1 cellular context compared by ENCODE assay signal in genomic region chr1:92728687-92729086, GRCh38.
TF ChIP-seq lines count a peak whose summit lies in the region.

No MANE protein-coding gene starts in this region.

TF ChIP-seq in SK-N-SH treated with all-trans-retinoic acid at 6 μM for 48 hours, 23 proteins besides CTCF, POLR2A, EP300 and RAD21 (continued from another document):
- TF ChIP-seq TSHZ2 (CRISPR knock-in tag; IDR thresholded peaks at IDR 0.05) (no peak), PPARA (CRISPR knock-in tag; IDR thresholded peaks at IDR 0.05; ENCODE audit: borderline replicate concordance) (no peak), ESRRG (CRISPR knock-in tag; IDR thresholded peaks at IDR 0.05) (no peak)
